Comparison of ENCODE assay signal across 36 cellular contexts in genomic region chrX:108380222-108380621, GRCh38.
"Had no signal": no experiment of that assay in that cellular context is flagged by ENCODE, and none has a peak within 500 bp of the region (broad histone marks: within the 10 kb centered on the region; RNA-seq: fewer than 3 reads in every experiment).

No MANE protein-coding gene starts in this region.

- DNase-seq: Karpas-422, Kasumi-1, KG1, MG63, MM.1S, MV-4-11, NCI-H1048, NCI-H1092, NCI-H1092 treated with DMSO at 0.1 percent for 48 hours, NCI-H1105, NCI-H1105 treated with DMSO at 0.1 percent for 48 hours, NCI-H1417, NCI-H1417 treated with DMSO at 0.1 percent for 48 hours, NCI-H1436, NCI-H1436 treated with DMSO at 0.1 percent for 48 hours, NCI-H1694, NCI-H1694 treated with DMSO at 0.1 percent for 48 hours, NCI-H187, NCI-H187 treated with DMSO at 0.1 percent for 48 hours, NCI-H1930, NCI-H2029, NCI-H2029 treated with DMSO at 0.1 percent for 48 hours, NCI-H2081, NCI-H2081 treated with DMSO at 0.1 percent for 48 hours, NCI-H2107, NCI-H2171, NCI-H2171 treated with DMSO at 0.1 percent for 48 hours, NCI-H2227 treated with DMSO at 0.1 percent for 48 hours, NCI-H226, NCI-H345, NCI-H446, NCI-H446 treated with DMSO at 0.1 percent for 48 hours, NCI-H510A, NCI-H510A treated with DMSO at 0.1 percent for 48 hours, NCI-H524 had no signal

- H3K36me3 ChIP-seq: MG63 had no signal

- H3K9ac ChIP-seq: KMS-11 had no signal

- H3K27me3 ChIP-seq: MG63 had no signal

- H3K4me3 ChIP-seq: MG63 had no signal

- H3K27ac ChIP-seq: KMS-11 had no signal

- H3K9me3 ChIP-seq: MG63 had no signal
